Comparison of ENCODE assay signal across 24 cellular contexts in the genomic region with DNA sequence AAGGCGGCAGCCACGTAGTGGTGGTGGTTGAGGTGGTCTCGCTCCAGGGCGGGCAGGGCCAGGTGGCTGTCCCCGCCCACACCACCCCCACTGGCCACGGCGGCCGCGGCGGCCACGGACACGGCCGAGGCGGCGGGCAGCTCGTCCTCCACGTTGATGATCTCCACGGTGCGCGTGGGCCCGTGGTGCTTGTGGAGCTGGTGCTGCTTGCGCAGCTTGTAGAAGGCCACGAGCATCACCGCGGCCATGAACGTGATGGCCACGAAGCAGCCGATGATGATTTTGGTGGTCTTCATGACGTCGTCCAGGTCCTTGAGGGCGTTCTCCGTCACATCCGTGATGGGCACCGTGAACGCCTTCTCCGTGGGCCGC. TPM values are rescaled to one million over a fixed set of nuclear protein-coding genes. Genes with fewer than 3 reads are reported as not detected.
"Had no signal": no experiment of that assay in that cellular context is flagged by ENCODE, and none has a peak within 500 bp of the region (broad histone marks: within the 10 kb centered on the region; RNA-seq: fewer than 3 reads in every experiment).

No MANE protein-coding gene starts in this region.

- H3K4me2 ChIP-seq: KMS-11, SK-N-SH had no signal

- H3K9me3 ChIP-seq: SK-N-SH had no signal

- H3K9ac ChIP-seq: KMS-11, SK-N-SH had no signal

- DNase-seq: IMR-90, Kasumi-1, MM.1S, NCI-H1092 treated with DMSO at 0.1 percent for 48 hours, NCI-H1436, NCI-H187, NCI-H2029, NCI-H2081 treated with DMSO at 0.1 percent for 48 hours, NCI-H2171, NCI-H226, NCI-H446, NCI-H510A, NCI-H524 treated with DMSO at 0.1 percent for 48 hours, NCI-H69, NCI-H774, Right ventricle myocardium superior, RPMI8226, SIG-M5 had no signal

- ATAC-seq: HepG2 had no signal

- FAIRE-seq: HepG2, RCC 7860 had no signal

- H3K27ac ChIP-seq: KMS-11 had no signal

RNA-seq across cellular contexts. Expression of a gene that starts 4.0 kb away (rescaled TPM):
- total RNA-seq: IMR-90, M059J, Right ventricle myocardium superior, SK-MEL-5 had no signal
- polyA plus RNA-seq: IMR-90 had no signal

RNA-seq across cellular contexts. Expression of a gene that starts 41.0 kb away (rescaled TPM):
- total RNA-seq: HepG2, IMR-90 had no signal
- polyA plus RNA-seq: HepG2 had no signal

RNA-seq across cellular contexts. Expression of a gene that starts 41.4 kb away (rescaled TPM):
- total RNA-seq: HepG2 had no signal
- polyA plus RNA-seq: HepG2 had no signal

RNA-seq across cellular contexts. Expression of a gene that starts 50.5 kb away (rescaled TPM):
- total RNA-seq: HepG2, IMR-90, M059J had no signal
- polyA plus RNA-seq: HepG2 had no signal
